10 cellular contexts compared by ENCODE assay signal in genomic region chr4:87055340-87055739, GRCh38.
A peak's percentile ranks its signal among the peaks of the same experiment; 100 is the strongest.
DNase-seq lines count a peak whose midpoint lies in the region; ATAC-seq and TF ChIP-seq lines count a peak whose summit lies in the region.
"Had no signal": no experiment of that assay in that cellular context is flagged by ENCODE, and none has a peak within 500 bp of the region (broad histone marks: within the 10 kb centered on the region; RNA-seq: fewer than 3 reads in every experiment).

No MANE protein-coding gene starts in this region.

- no peak overlapping the region for H3K9ac ChIP-seq in OCI-LY3 (ENCODE audit: low read length)
- H3K9ac ChIP-seq in muscle layer of colon (ENCODE audit: low read length): no peak overlapping the region

- H3K9me3 ChIP-seq in OCI-LY3 (ENCODE audit: insufficient read depth, low read length) (no peaks in the 10 kb centered on the region), muscle layer of colon (ENCODE audit: low read length) (no peaks in the 10 kb centered on the region), thoracic aorta (no peaks in the 10 kb centered on the region)

- peaks cover 25% of the 10 kb centered on the region; the same call in 1 of the 2 replicates for H4K20me1 ChIP-seq in OCI-LY3 (ENCODE audit: insufficient read depth, low read length)

- peaks cover 17% of the 10 kb centered on the region for H3K36me3 ChIP-seq in OCI-LY3 (replicated peaks; ENCODE audit: low read depth, low read length)
- H3K36me3 ChIP-seq in muscle layer of colon (ENCODE audit: insufficient read depth, low read length): peaks cover 9% of the 10 kb centered on the region
- H3K36me3 ChIP-seq in thoracic aorta: no peaks in the 10 kb centered on the region

- peaks cover 52% of the 10 kb centered on the region for H3K4me1 ChIP-seq in OCI-LY3 (ENCODE audit: low read length)
- H3K4me1 ChIP-seq in muscle layer of colon (ENCODE audit: insufficient read depth, low read length): peaks cover 95% of the 10 kb centered on the region
- peaks cover 72 to 100% of the 10 kb centered on the region in 2 donors for H3K4me1 ChIP-seq in thoracic aorta (ENCODE audit: control insufficient read depth in 1 of 2, low read depth in 2 of 2)

- 0 out of 2 replicates have a peak overlapping the region, but pooled peaks have one; percentile 7 for H3K4me3 ChIP-seq in OCI-LY3 (ENCODE audit: low read length)
- peak overlapping the region in 1 of 2 donors; percentile 19 for H3K4me3 ChIP-seq in muscle layer of colon (ENCODE audit: low read depth in 1 of 2, low read length in 2 of 2)
- peak overlapping the region; percentile 29 for H3K4me3 ChIP-seq in thoracic aorta

- H3K27ac Mint-ChIP-seq in chondrocyte (ENCODE audit: unreplicated experiment): peak overlapping the region; percentile 86
- no peak overlapping the region for H3K27ac Mint-ChIP-seq in endothelial cell (ENCODE audit: unreplicated experiment)

- H2AFZ ChIP-seq in OCI-LY3 (ENCODE audit: low read depth, low read length): no peak overlapping the region

- no peak for ATAC-seq in thoracic aorta (ENCODE audit: insufficient number of reproducible peaks, low FRiP score, low read depth)
- ATAC-seq: activated T-cell treated with anti-CD3 and anti-CD28 coated beads, Interleukin-2, amount 50 U/mL, for 4 hours had no signal

- no peak for DNase-seq in chondrocyte (ENCODE audit: low spot score)
- no peak for DNase-seq in thoracic aorta (ENCODE audit: low spot score)
- DNase-seq in NCI-H187 (lab: John Stamatoyannopoulos, UW): no peak
- no peak for DNase-seq in endothelial cell (ENCODE audit: low spot score)
- no peak for DNase-seq in activated gamma-delta T cell (lab: John Stamatoyannopoulos, UW)
- DNase-seq: activated T-cell treated with anti-CD3 and anti-CD28 coated beads, Interleukin-2, amount 50 U/mL, for 4 hours; KBM-7 had no signal

- H3K27ac ChIP-seq in OCI-LY3 (ENCODE audit: low read length) (no peak overlapping the region), muscle layer of colon (ENCODE audit: low read depth, low read length) (peak overlapping the region; percentile 86), thoracic aorta (peak overlapping the region; percentile 79 to 84)

- H3K27me3 ChIP-seq in OCI-LY3 (ENCODE audit: low read depth, low read length): no peaks in the 10 kb centered on the region
- H3K27me3 ChIP-seq in muscle layer of colon (ENCODE audit: control insufficient read depth in 1 of 2, insufficient read depth in 2 of 2, low read length in 2 of 2): no peaks in the 10 kb centered on the region
- H3K27me3 ChIP-seq in thoracic aorta (replicated peaks; ENCODE audit: insufficient read depth): no peaks in the 10 kb centered on the region

- no peak overlapping the region for H3K4me3 Mint-ChIP-seq in chondrocyte (ENCODE audit: unreplicated experiment)
- H3K4me3 Mint-ChIP-seq in endothelial cell (ENCODE audit: unreplicated experiment): no peak overlapping the region
- H3K4me3 Mint-ChIP-seq: activated T-cell treated with anti-CD3 and anti-CD28 coated beads, Interleukin-2, amount 50 U/mL, for 4 hours; memory B cell had no signal

- H3K9me3 Mint-ChIP-seq in chondrocyte (ENCODE audit: low read depth) (no peaks in the 10 kb centered on the region), endothelial cell (ENCODE audit: unreplicated experiment) (no peaks in the 10 kb centered on the region)
- H3K9me3 Mint-ChIP-seq: activated T-cell treated with anti-CD3 and anti-CD28 coated beads, Interleukin-2, amount 50 U/mL, for 4 hours; memory B cell had no signal

- H3K4me1 Mint-ChIP-seq in chondrocyte (ENCODE audit: low read depth): peaks cover 52% of the 10 kb centered on the region
- H3K4me1 Mint-ChIP-seq in endothelial cell (ENCODE audit: unreplicated experiment): peaks cover 50% of the 10 kb centered on the region

- TF ChIP-seq CTCF in OCI-LY3 (IDR thresholded peaks at IDR 0.05; ENCODE audit: low read depth, low read length): no peak
- no peak for TF ChIP-seq CTCF in chondrocyte (IDR thresholded peaks at IDR 0.05)
- TF ChIP-seq CTCF in thoracic aorta (IDR thresholded peaks at IDR 0.05): no peak
- no peak for TF ChIP-seq CTCF in endothelial cell (IDR thresholded peaks at IDR 0.05; ENCODE audit: unreplicated experiment)

- H3K27me3 Mint-ChIP-seq in chondrocyte (ENCODE audit: low read depth) (no peaks in the 10 kb centered on the region), endothelial cell (ENCODE audit: unreplicated experiment) (peaks cover 4% of the 10 kb centered on the region)
- H3K27me3 Mint-ChIP-seq: memory B cell had no signal

- peaks cover 5% of the 10 kb centered on the region for H3K36me3 Mint-ChIP-seq in chondrocyte (ENCODE audit: low read depth)
- H3K36me3 Mint-ChIP-seq in endothelial cell (ENCODE audit: low read depth, unreplicated experiment): peaks cover 24% of the 10 kb centered on the region

- peak overlapping the region; percentile 47 for H3K4me2 ChIP-seq in OCI-LY3 (ENCODE audit: low read length)

- peaks cover 31% of the 10 kb centered on the region for H3K79me2 ChIP-seq in OCI-LY3 (ENCODE audit: low read length)
